ENCODE assay signal across 8 cellular contexts in genomic region chr4:163167333-163167626, GRCh38.
DNase-seq lines count a peak whose midpoint lies in the region; ATAC-seq and TF ChIP-seq lines count a peak whose summit lies in the region.

No MANE protein-coding gene starts in this region.

- H3K79me2 ChIP-seq in KMS-11 (ENCODE audit: insufficient read depth, low read depth) = peaks cover 43% of the 10 kb centered on the region

- H3K27me3 ChIP-seq in KMS-11 (ENCODE audit: insufficient read depth, low read depth) = no peaks in the 10 kb centered on the region
- no peaks in the 10 kb centered on the region for H3K27me3 ChIP-seq in muscle layer of duodenum (ENCODE audit: low read depth, low read length)

- DNase-seq in AG04449 (ENCODE audit: low read depth, low spot score) (no peak), putamen (ENCODE audit: low spot score) (no peak)
- DNase-seq in activated effector memory CD4-positive, alpha-beta T cell treated with Interleukin-2 at 50 U/mL for 16 hours = no peak

- peak overlapping the region; percentile 96; the same call in 1 of the 2 replicates for H3K9ac ChIP-seq in KMS-11

- H3K4me3 ChIP-seq in AG04449 (ENCODE audit: low read depth, low read length) = peak overlapping the region; percentile 82
- no peak overlapping the region for H3K4me3 ChIP-seq in KMS-11 (IDR thresholded peaks at IDR 0.05; ENCODE audit: insufficient read depth, low read depth, low read length)
- peak overlapping the region; percentile 84 to 85 for H3K4me3 ChIP-seq in muscle layer of duodenum (ENCODE audit: low read depth in 1 of 2, low read length in 2 of 2)

- H3K27ac ChIP-seq in KMS-11 (peak overlapping the region; percentile 95), cingulate gyrus (ENCODE audit: low read depth, low read length) (peak overlapping the region; percentile 48), muscle layer of duodenum (ENCODE audit: low read length) (peak overlapping the region; percentile 70)

- TF ChIP-seq CTCF in AG04449 (IDR thresholded peaks at IDR 0.05; ENCODE audit: insufficient read depth, low read length, missing control alignments) (no peak), KMS-11 (conservative IDR thresholded peaks at IDR 0.05; ENCODE audit: low read depth, low read length) (no peak)

- peak overlapping the region; percentile 71 for H2AFZ ChIP-seq in KMS-11 (ENCODE audit: low read depth)

- POLR2A ChIA-PET in AG04449 (lab: Yijun Ruan, JAX) = no interaction called here

- CTCF ChIA-PET in AG04449 (lab: Yijun Ruan, JAX) = no interaction called here

- H3K36me3 ChIP-seq in KMS-11 (ENCODE audit: insufficient read depth) (peaks cover 16% of the 10 kb centered on the region; the same call in 1 of the 2 replicates), muscle layer of duodenum (ENCODE audit: control insufficient read depth in 1 of 2, insufficient read depth in 2 of 2, low read length in 2 of 2) (peaks cover 4 to 5% of the 10 kb centered on the region in 2 donors)

- H3K4me2 ChIP-seq in KMS-11 = peak overlapping the region; percentile 6; the same call in 1 of the 2 replicates

- H3K4me1 ChIP-seq in KMS-11 (ENCODE audit: low read depth, poor library complexity, severe bottlenecking) (peaks cover 15% of the 10 kb centered on the region), muscle layer of duodenum (ENCODE audit: control insufficient read depth in 1 of 2, insufficient read depth in 2 of 2, low read length in 2 of 2) (peaks cover 17% of the 10 kb centered on the region in 2 donors)

- no peaks in the 10 kb centered on the region for H3K9me3 ChIP-seq in muscle layer of duodenum (ENCODE audit: control insufficient read depth in 1 of 2, low read length in 2 of 2)

- no peak for ATAC-seq in HG02571 (IDR thresholded peaks at IDR 0.05; ENCODE audit: unreplicated experiment)
- no peak for ATAC-seq in HG03378 (IDR thresholded peaks at IDR 0.05; ENCODE audit: unreplicated experiment)

- no peaks in the 10 kb centered on the region; the same call in 1 of the 2 replicates for H4K20me1 ChIP-seq in KMS-11 (ENCODE audit: insufficient read depth)
